Comparison of ENCODE assay signal across 1 cellular context in genomic region chr10:110501142-110501937, GRCh38.
TF ChIP-seq lines count a peak whose summit lies in the region.

No MANE protein-coding gene starts in this region.

TF ChIP-seq in K562, 482 proteins besides CTCF, POLR2A, EP300 and RAD21 (continued from another document and continues in another):
- TF ChIP-seq PRDM10 (IDR thresholded peaks at IDR 0.05; ENCODE audit: partially characterized antibody) (peak; percentile 27), HDAC1 (IDR thresholded peaks at IDR 0.05) (peak in 1 of 2 experiments; percentile 58; a peak in 2 of 4 replicates), ETV6 (IDR thresholded peaks at IDR 0.05; ENCODE audit: borderline replicate concordance in 1 of 2, low read depth in 2 of 2, low read length in 1 of 2) (peak; percentile 12 to 78; a peak in 2 of 4 replicates), ETV6 (CRISPR knock-in tag; IDR thresholded peaks at IDR 0.05; ENCODE audit: borderline replicate concordance) (no peak), SMARCE1 (IDR thresholded peaks at IDR 0.05) (peak; percentile 83), CUX1 (CRISPR knock-in tag; IDR thresholded peaks at IDR 0.05) (no peak), TBP (optimal IDR thresholded peaks at IDR 0.05; ENCODE audit: low read depth, low read length) (peak; percentile 28), ZNF780A (CRISPR knock-in tag; IDR thresholded peaks at IDR 0.05) (no peak), PTBP1 (IDR thresholded peaks at IDR 0.05; ENCODE audit: low read depth, low read length) (no peak), CTCFL (IDR thresholded peaks at IDR 0.05; ENCODE audit: borderline replicate concordance, insufficient read depth, low read depth, low read length, poor library complexity, severe bottlenecking) (no peak), ZBTB7A (IDR thresholded peaks at IDR 0.05; ENCODE audit: borderline replicate concordance, control insufficient read depth, low read depth, low read length) (no peak), TRIM24 (IDR thresholded peaks at IDR 0.05) (peak; percentile 11 to 47; a peak in 1 of 4 replicates), ELK1 (CRISPR knock-in tag; IDR thresholded peaks at IDR 0.05) (no peak), TAF1 (IDR thresholded peaks at IDR 0.05; ENCODE audit: control insufficient read depth, extremely low read depth, insufficient read depth, low read length, severe bottlenecking) (peak; percentile 39), ZBTB12 (CRISPR knock-in tag; IDR thresholded peaks at IDR 0.05) (no peak), ARNT (IDR thresholded peaks at IDR 0.05) (peak in 1 of 2 experiments; percentile 48; a peak in 1 of 4 replicates), U2AF1 (optimal IDR thresholded peaks at IDR 0.05; ENCODE audit: low read depth, low read length) (no peak), ZNF583 (CRISPR knock-in tag; IDR thresholded peaks at IDR 0.05) (no peak), ZEB2 (IDR thresholded peaks at IDR 0.05) (0 out of 2 replicates have a peak, but pooled peaks have one; percentile 35), MEF2A (IDR thresholded peaks at IDR 0.05; ENCODE audit: control insufficient read depth, low read depth, low read length) (no peak), NFE2 (IDR thresholded peaks at IDR 0.05; ENCODE audit: low read depth) (no peak), SOX6 (IDR thresholded peaks at IDR 0.05) (peak; percentile 57; the same call in 1 of the 2 replicates), SMARCB1 (IDR thresholded peaks at IDR 0.05; ENCODE audit: insufficient read length, low read depth) (no peak)
- TF ChIP-seq, protein P1, sequence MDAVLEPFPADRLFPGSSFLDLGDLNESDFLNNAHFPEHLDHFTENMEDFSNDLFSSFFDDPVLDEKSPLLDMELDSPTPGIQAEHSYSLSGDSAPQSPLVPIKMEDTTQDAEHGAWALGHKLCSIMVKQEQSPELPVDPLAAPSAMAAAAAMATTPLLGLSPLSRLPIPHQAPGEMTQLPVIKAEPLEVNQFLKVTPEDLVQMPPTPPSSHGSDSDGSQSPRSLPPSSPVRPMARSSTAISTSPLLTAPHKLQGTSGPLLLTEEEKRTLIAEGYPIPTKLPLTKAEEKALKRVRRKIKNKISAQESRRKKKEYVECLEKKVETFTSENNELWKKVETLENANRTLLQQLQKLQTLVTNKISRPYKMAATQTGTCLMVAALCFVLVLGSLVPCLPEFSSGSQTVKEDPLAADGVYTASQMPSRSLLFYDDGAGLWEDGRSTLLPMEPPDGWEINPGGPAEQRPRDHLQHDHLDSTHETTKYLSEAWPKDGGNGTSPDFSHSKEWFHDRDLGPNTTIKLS (IDR thresholded peaks at IDR 0.05; ENCODE audit: borderline replicate concordance, low read depth), result 0 out of 2 replicates have a peak, but pooled peaks have one; percentile 4
- TF ChIP-seq, protein P2, sequence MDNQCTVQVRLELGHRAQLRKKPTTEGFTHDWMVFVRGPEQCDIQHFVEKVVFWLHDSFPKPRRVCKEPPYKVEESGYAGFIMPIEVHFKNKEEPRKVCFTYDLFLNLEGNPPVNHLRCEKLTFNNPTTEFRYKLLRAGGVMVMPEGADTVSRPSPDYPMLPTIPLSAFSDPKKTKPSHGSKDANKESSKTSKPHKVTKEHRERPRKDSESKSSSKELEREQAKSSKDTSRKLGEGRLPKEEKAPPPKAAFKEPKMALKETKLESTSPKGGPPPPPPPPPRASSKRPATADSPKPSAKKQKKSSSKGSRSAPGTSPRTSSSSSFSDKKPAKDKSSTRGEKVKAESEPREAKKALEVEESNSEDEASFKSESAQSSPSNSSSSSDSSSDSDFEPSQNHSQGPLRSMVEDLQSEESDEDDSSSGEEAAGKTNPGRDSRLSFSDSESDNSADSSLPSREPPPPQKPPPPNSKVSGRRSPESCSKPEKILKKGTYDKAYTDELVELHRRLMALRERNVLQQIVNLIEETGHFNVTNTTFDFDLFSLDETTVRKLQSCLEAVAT (IDR thresholded peaks at IDR 0.05), result peak in 1 of 2 experiments; percentile 89; a peak in 2 of 4 replicates
- TF ChIP-seq, protein P3, sequence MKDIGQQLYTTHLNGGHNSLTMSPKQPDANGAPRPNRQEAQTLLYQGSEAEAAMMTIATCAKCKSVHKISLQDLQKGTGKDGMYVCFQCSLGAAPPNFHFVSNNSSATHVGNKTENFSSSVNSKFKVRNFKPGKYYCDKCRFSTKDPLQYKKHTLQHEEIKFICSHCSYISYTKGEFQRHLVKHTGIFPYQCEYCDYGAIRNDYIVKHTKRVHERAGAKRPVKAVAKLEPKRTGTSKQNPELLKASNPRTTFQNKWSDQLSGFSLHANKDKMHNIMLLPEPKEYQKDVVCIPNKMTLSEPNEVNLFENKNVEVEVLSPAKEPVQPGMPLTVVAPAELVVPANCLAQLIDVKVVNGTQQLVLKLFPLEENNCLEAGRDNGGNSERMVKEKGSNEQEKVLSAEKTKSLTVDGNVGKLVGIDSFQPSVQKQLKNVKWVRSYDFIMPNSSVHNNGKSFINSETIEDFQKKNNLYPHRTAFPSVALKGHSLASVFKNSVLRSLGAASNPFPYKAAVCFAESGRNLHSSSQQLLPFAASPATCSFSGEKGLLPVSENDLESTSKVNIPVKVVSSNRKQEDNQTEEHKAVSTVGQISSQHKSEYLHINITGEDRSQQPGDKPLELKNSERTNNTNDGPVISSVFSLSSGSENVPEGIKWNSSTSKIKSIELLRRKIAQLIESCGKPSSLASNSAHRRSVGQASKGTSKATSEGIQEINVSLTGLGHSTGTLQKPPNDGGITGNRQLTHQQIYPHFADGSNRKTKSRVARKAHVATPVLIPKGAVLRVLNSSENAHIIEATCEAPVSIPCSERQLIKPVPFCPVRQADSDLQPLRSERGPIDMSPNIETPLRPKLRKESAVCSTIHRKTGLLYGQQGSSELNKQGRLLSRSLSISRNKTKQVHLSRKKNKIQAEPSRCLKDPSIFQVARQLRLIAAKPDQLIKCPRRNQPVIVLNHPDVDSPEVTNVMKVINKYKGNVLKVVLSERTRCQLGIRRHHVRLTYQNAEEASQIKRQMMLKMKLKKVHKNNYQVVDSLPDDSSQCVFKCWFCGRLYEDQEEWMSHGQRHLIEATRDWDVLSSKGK (CRISPR knock-in tag; IDR thresholded peaks at IDR 0.05), result no peak
- TF ChIP-seq, protein P4, sequence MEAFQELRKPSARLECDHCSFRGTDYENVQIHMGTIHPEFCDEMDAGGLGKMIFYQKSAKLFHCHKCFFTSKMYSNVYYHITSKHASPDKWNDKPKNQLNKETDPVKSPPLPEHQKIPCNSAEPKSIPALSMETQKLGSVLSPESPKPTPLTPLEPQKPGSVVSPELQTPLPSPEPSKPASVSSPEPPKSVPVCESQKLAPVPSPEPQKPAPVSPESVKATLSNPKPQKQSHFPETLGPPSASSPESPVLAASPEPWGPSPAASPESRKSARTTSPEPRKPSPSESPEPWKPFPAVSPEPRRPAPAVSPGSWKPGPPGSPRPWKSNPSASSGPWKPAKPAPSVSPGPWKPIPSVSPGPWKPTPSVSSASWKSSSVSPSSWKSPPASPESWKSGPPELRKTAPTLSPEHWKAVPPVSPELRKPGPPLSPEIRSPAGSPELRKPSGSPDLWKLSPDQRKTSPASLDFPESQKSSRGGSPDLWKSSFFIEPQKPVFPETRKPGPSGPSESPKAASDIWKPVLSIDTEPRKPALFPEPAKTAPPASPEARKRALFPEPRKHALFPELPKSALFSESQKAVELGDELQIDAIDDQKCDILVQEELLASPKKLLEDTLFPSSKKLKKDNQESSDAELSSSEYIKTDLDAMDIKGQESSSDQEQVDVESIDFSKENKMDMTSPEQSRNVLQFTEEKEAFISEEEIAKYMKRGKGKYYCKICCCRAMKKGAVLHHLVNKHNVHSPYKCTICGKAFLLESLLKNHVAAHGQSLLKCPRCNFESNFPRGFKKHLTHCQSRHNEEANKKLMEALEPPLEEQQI (IDR thresholded peaks at IDR 0.05), result no peak
- TF ChIP-seq, protein P5, sequence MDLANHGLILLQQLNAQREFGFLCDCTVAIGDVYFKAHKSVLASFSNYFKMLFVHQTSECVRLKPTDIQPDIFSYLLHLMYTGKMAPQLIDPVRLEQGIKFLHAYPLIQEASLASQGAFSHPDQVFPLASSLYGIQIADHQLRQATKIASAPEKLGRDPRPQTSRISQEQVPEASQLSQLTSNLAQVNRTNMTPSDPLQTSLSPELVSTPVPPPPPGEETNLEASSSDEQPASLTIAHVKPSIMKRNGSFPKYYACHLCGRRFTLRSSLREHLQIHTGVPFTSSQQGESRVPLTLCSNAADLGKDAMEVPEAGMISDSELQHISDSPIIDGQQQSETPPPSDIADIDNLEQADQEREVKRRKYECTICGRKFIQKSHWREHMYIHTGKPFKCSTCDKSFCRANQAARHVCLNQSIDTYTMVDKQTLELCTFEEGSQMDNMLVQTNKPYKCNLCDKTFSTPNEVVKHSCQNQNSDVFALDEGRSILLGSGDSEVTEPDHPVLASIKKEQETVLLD (IDR thresholded peaks at IDR 0.05), result peak; percentile 71; the same call in 1 of the 2 replicates
